ENCODE assay signal across 8 cellular contexts in the genomic region with DNA sequence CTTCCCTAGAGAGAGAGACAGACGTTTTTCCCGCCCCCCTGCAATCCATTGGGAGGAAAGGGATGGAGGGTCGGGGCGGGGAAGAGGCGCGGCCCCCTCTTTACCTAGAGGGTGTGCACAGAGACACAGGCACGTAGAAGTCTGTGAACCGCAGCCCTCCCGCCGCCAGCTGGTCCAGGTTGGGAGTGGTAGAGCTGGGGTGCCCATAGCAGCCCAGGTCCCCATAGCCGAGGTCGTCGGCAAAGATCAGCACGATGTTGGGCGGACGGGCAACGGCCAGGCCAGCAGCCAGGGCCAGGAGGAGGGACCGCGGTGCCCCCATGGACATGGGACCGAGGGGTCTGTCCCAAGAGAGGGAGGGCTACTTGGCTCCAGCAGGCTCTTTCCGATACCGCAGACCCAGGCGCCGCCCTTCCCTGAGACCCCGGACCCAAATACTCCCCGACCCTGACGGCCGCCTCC. TPM values are rescaled to one million over a fixed set of nuclear protein-coding genes. Genes with fewer than 3 reads are reported as not detected.
DNase-seq lines count a peak whose midpoint lies in the region; ATAC-seq and TF ChIP-seq lines count a peak whose summit lies in the region.

No MANE protein-coding gene starts in this region.

- H3K36me3 Mint-ChIP-seq in central memory CD8-positive, alpha-beta T cell (ENCODE audit: insufficient read depth), result peaks cover 14% of the 10 kb centered on the region
- no peaks in the 10 kb centered on the region for H3K36me3 Mint-ChIP-seq in type B pancreatic cell

- H3K27ac ChIP-seq in A673 (ENCODE audit: low read depth, low read length, poor library complexity, severe bottlenecking) (peak overlapping the region; percentile 70), lung (ENCODE audit: low read depth in 1 of 2, low read length in 1 of 2) (peak overlapping the region; percentile 78 to 90)

- peaks cover 26% of the 10 kb centered on the region for H3K4me1 Mint-ChIP-seq in central memory CD8-positive, alpha-beta T cell
- peaks cover 29% of the 10 kb centered on the region for H3K4me1 Mint-ChIP-seq in type B pancreatic cell (ENCODE audit: unreplicated experiment)

- no peaks in the 10 kb centered on the region for H3K27me3 Mint-ChIP-seq in central memory CD8-positive, alpha-beta T cell
- no peaks in the 10 kb centered on the region for H3K27me3 Mint-ChIP-seq in type B pancreatic cell

- H3K4me1 ChIP-seq in A673 (ENCODE audit: insufficient read depth, low read length, poor library complexity, severe bottlenecking) (peaks cover 5% of the 10 kb centered on the region), lung (ENCODE audit: control insufficient read depth in 2 of 2, insufficient read depth in 2 of 2, low read length in 2 of 2) (peaks cover 0 to 14% of the 10 kb centered on the region in 2 donors)

- H3K36me3 ChIP-seq in A673 (ENCODE audit: insufficient read depth, low read length, poor library complexity, severe bottlenecking) (no peaks in the 10 kb centered on the region), lung (ENCODE audit: control insufficient read depth in 2 of 2, insufficient read depth in 2 of 2, low read length in 2 of 2) (peaks cover 0 to 18% of the 10 kb centered on the region in 2 donors)

- CTCF ChIA-PET in A673 (lab: Charles Lee), result no interaction called here

- intact Hi-C loops in A673 (cut with micrococcal nuclease; ENCODE audit: unreplicated experiment), result no loop called here

- no peak for TF ChIP-seq CTCF in A673 (conservative IDR thresholded peaks at IDR 0.05; ENCODE audit: low read depth, low read length)
- TF ChIP-seq CTCF in lung (IDR thresholded peaks at IDR 0.05; ENCODE audit: control extremely low read depth, extremely low read depth), result no peak
- TF ChIP-seq CTCF in type B pancreatic cell (conservative IDR thresholded peaks at IDR 0.05), result no peak

- ATAC-seq in GM19455 (IDR thresholded peaks at IDR 0.05; ENCODE audit: unreplicated experiment), result peak; percentile 25
- ATAC-seq in central memory CD8-positive, alpha-beta T cell (replicated peaks; ENCODE audit: extremely low read depth, poor library complexity, severe bottlenecking), result no peak
- ATAC-seq in lung (ENCODE audit: insufficient read depth, low FRiP score), result no peak

- H3K9me3 ChIP-seq in A673 (ENCODE audit: low read depth, low read length, poor library complexity, severe bottlenecking) (no peaks in the 10 kb centered on the region), lung (ENCODE audit: control insufficient read depth in 2 of 2, insufficient read depth in 1 of 2, low read length in 1 of 2) (no peaks in the 10 kb centered on the region)

- H3K27me3 ChIP-seq in A673 (replicated peaks; ENCODE audit: insufficient read depth, low read depth, low read length, poor library complexity), result no peaks in the 10 kb centered on the region
- no peaks in the 10 kb centered on the region for H3K27me3 ChIP-seq in lung (ENCODE audit: control insufficient read depth, insufficient read depth)

- POLR2A ChIA-PET in A673 (lab: Charles Lee; ENCODE audit: low non-redundant PET), result interaction anchor here (0.5 kb wide), 1 partner anchor 361 kb away, joined by 3 read pairs; no protein-coding TSS in a partner anchor

- DNase-seq in A673 (ENCODE audit: low spot score) (peak; percentile 36), NCI-H69 (lab: John Stamatoyannopoulos, UW) (peak; percentile 34), lung (ENCODE audit: low spot score) (no peak), type B pancreatic cell (ENCODE audit: extremely low spot score, unreplicated experiment) (no peak), middle frontal gyrus (ENCODE audit: extremely low spot score, low spot score) (no peak), HK-2 (ENCODE audit: unreplicated experiment) (no peak)
- peak in 1 of 2 donors; percentile 11 for DNase-seq in central memory CD8-positive, alpha-beta T cell (ENCODE audit: low spot score in 2 of 2)

- H3K4me3 Mint-ChIP-seq in central memory CD8-positive, alpha-beta T cell, result peak overlapping the region; percentile 74
- H3K4me3 Mint-ChIP-seq in type B pancreatic cell, result peak overlapping the region; percentile 83

- H3K27ac Mint-ChIP-seq in central memory CD8-positive, alpha-beta T cell (ENCODE audit: low read depth), result peak overlapping the region; percentile 82
- no peak overlapping the region for H3K27ac Mint-ChIP-seq in type B pancreatic cell

- H3K9me3 Mint-ChIP-seq in central memory CD8-positive, alpha-beta T cell, result no peaks in the 10 kb centered on the region
- no peaks in the 10 kb centered on the region for H3K9me3 Mint-ChIP-seq in type B pancreatic cell

- BruUV-seq in A673 (replicated peaks; lab: Mats Ljungman, UMichigan), result no TSS peak

- 22 to 32% methylated on average over 27 to 28 of the region's 28 CpGs for WGBS in lung, 2 donors

- H3K4me3 ChIP-seq in A673 (ENCODE audit: low read depth, low read length, poor library complexity, severe bottlenecking) (peak overlapping the region; percentile 96), lung (peak overlapping the region; percentile 69)

RNA-seq across cellular contexts. Expression of a gene that starts 0.5 kb away (rescaled TPM):
- 15.6 and 19.6 TPM in 2 replicates for total RNA-seq in A673 (2021)
- total RNA-seq in lung, result 10 to 100 TPM; 21.2 to 57.7 TPM
- polyA plus RNA-seq in lung, result 10 to 100 TPM; 34.7 to 46.3 TPM
- 26.1 and 32.1 TPM in 2 replicates for total RNA-seq in type B pancreatic cell (ENCODE audit: low replicate concordance)

RNA-seq across cellular contexts. Expression of a gene that starts 26.9 kb away (rescaled TPM):
- total RNA-seq in A673 (2021), result 7.8 and 11.5 TPM in 2 replicates
- total RNA-seq in lung, result 1 to 10 TPM; 1.2 to 2.7 TPM
- 1 to 10 TPM in 1 of 2 donors, under 1 TPM in 1; 0.91 to 1.1 TPM for polyA plus RNA-seq in lung
- total RNA-seq in type B pancreatic cell (ENCODE audit: low replicate concordance), result 13.0 and 16.5 TPM in 2 replicates

RNA-seq across cellular contexts. Expression of a gene that starts 44.8 kb away (rescaled TPM):
- total RNA-seq in A673 (2021) (47.6 and 51.4 TPM in 2 replicates), lung (10 to 100 TPM; 59.4 to 87.3 TPM), type B pancreatic cell (ENCODE audit: low replicate concordance) (88.1 and 96.9 TPM in 2 replicates)
- 100 to 1,000 TPM in 1 of 2 donors, 10 to 100 TPM in 1; 62.4 to 142 TPM for polyA plus RNA-seq in lung

RNA-seq across cellular contexts. Expression of a gene that starts 45.1 kb away (rescaled TPM):
- total RNA-seq in A673 (2021) (4.4 and 6.4 TPM in 2 replicates), lung (10 to 100 TPM; 17.1 to 44.0 TPM), type B pancreatic cell (ENCODE audit: low replicate concordance) (6.8 and 13.1 TPM in 2 replicates)
- polyA plus RNA-seq in lung, result 10 to 100 TPM; 15.5 to 28.5 TPM

RNA-seq across cellular contexts. Expression of a gene that starts 49.3 kb away (rescaled TPM):
- total RNA-seq in A673 (2021) (19.2 and 28.3 TPM in 2 replicates), lung (10 to 100 TPM in 1 of 2 donors, 1 to 10 TPM in 1; 5.7 to 21.2 TPM), type B pancreatic cell (ENCODE audit: low replicate concordance) (68.4 and 94.5 TPM in 2 replicates)
- 10 to 100 TPM; 11.8 to 14.5 TPM for polyA plus RNA-seq in lung

Comparison
In these comparisons a context has a peak if more than half of its experiments do, and no peak if none do; other contexts are left out.
1. DNase-seq: peak in A673 (single experiment) and NCI-H69 (single experiment); none in lung (single experiment), type B pancreatic cell (single experiment), middle frontal gyrus (single experiment) and HK-2 (single experiment).